In the genomic region with DNA sequence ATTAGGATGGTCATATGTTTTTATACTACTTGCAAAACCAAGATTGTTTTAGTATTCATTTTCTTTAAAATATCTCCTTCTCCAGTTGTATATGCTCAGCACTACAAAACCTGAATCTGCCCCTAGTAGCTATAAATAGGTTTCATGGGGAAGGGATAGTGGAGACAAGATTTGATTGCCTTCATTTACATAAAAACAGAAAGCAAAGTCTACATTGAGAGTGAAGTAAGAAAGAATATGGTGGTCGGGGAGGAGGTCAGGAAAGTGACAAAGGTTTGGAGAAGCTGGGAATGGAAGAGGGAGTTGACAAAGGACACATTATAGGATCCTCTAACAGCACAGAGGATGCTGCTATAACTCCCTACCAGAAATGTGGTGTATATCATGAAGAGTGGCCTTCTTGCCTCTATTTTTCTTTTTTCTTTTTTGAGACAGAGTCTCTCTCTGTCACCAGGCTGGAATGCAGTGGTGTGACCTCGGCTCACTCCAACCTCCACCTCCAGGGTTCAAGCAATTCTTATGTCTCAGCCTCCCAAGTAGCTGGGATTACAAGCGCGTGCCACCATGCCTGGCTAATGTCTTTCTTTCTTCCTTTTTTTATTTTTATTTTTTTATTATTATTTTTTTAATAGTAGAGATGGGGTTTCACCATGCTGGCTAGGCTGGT, we compare ENCODE assay signal across 1 cellular context.
TF ChIP-seq lines count a peak whose summit lies in the region.

No MANE protein-coding gene starts in this region.

TF ChIP-seq in IMR-90, 13 proteins besides CTCF, POLR2A, EP300 and RAD21:
- TF ChIP-seq SMC3 (IDR thresholded peaks at IDR 0.05; ENCODE audit: low read depth, low read length) (no peak), NFE2L2 (IDR thresholded peaks at IDR 0.05; ENCODE audit: low read depth, low read length) (no peak), MAFK (IDR thresholded peaks at IDR 0.05; ENCODE audit: low read depth, low read length) (no peak), MXI1 (IDR thresholded peaks at IDR 0.05; ENCODE audit: borderline replicate concordance, low read depth, low read length) (no peak), BHLHE40 (IDR thresholded peaks at IDR 0.05; ENCODE audit: low read depth, low read length) (no peak), FOS (IDR thresholded peaks at IDR 0.05; ENCODE audit: low read depth, low read length) (no peak), CEBPB (IDR thresholded peaks at IDR 0.05; ENCODE audit: low read depth, low read length) (no peak), RCOR1 (IDR thresholded peaks at IDR 0.05; ENCODE audit: insufficient replicate concordance, low read length) (no peak)
- TF ChIP-seq, protein P1, sequence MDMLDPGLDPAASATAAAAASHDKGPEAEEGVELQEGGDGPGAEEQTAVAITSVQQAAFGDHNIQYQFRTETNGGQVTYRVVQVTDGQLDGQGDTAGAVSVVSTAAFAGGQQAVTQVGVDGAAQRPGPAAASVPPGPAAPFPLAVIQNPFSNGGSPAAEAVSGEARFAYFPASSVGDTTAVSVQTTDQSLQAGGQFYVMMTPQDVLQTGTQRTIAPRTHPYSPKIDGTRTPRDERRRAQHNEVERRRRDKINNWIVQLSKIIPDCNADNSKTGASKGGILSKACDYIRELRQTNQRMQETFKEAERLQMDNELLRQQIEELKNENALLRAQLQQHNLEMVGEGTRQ (IDR thresholded peaks at IDR 0.05; ENCODE audit: low read depth, low read length): no peak
- TF ChIP-seq, protein P2, sequence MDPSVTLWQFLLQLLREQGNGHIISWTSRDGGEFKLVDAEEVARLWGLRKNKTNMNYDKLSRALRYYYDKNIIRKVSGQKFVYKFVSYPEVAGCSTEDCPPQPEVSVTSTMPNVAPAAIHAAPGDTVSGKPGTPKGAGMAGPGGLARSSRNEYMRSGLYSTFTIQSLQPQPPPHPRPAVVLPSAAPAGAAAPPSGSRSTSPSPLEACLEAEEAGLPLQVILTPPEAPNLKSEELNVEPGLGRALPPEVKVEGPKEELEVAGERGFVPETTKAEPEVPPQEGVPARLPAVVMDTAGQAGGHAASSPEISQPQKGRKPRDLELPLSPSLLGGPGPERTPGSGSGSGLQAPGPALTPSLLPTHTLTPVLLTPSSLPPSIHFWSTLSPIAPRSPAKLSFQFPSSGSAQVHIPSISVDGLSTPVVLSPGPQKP (IDR thresholded peaks at IDR 0.05; ENCODE audit: borderline replicate concordance, low read depth, low read length): no peak
TF ChIP-seq in IMR-90: peak in this region for 0.
